In the genomic region with DNA sequence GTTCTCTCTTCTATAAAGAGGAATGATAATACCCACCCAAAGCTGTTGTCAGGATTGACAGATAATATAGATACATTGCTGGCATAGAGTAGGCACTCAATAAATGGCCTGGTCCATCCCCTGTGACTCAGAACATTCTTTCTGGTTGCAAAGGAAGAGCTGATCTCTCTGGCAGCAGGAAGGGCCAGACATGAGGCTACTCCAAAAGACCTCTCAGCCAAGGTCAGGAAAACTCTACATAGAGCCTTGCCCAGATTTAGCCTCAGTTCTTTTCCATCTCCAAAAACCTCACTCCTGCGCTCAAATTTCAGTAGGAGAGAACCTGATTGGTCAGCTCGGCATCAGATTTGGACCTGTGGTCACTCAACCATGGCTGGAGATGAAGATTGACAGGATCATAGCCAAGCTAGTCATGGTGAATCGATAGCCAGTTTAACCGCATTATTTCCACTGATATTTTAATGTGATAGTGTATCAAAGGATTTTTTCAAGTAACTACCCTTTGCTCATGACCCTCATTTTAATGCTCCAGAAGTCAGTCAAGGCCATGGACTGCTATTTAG, we compare ENCODE assay signal across 16 cellular contexts.
"Had no signal": no experiment of that assay in that cellular context is flagged by ENCODE, and none has a peak within 500 bp of the region (broad histone marks: within the 10 kb centered on the region; RNA-seq: fewer than 3 reads in every experiment).

No MANE protein-coding gene starts in this region.

- H3K27ac ChIP-seq: RWPE1 had no signal

- DNase-seq: KBM-7, MM.1S, NCI-H1092 treated with DMSO at 0.1 percent for 48 hours, NCI-H1436, NCI-H187, NCI-H2029, NCI-H2081 treated with DMSO at 0.1 percent for 48 hours, NCI-H2171, NCI-H226, NCI-H446, NCI-H510A, NCI-H524 treated with DMSO at 0.1 percent for 48 hours, NCI-H69, NCI-H774, SHP77 had no signal
